Comparison of ENCODE assay signal across 10 cellular contexts in the genomic region with DNA sequence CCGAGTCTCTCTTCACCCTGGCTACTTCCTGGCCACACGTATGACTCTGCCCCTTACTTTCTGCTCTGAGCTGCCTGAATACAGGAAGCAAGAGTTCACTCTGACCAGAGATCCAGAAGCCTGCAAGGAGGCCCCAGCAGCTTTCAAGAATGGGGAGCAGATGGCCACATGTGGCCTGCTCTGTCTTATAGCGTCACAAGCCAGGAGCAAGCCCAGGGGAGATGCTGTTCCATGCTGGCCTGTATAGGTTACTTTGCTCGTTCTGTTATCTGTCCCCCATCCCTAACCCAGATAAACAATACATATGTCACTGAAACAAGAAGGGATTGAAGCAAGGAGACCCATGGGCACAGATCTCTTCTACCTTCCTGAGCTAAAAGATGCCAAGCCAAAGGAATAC. TPM values are rescaled to one million over a fixed set of nuclear protein-coding genes. Genes with fewer than 3 reads are reported as not detected.
DNase-seq lines count a peak whose midpoint lies in the region; ATAC-seq and TF ChIP-seq lines count a peak whose summit lies in the region.
"Had no signal": no experiment of that assay in that cellular context is flagged by ENCODE, and none has a peak within 500 bp of the region (broad histone marks: within the 10 kb centered on the region; RNA-seq: fewer than 3 reads in every experiment).

No MANE protein-coding gene starts in this region.

- H3K36me3 Mint-ChIP-seq in activated T-cell treated with anti-CD3 and anti-CD28 coated beads, Interleukin-2, amount 50 U/mL, for 72 hours (ENCODE audit: insufficient read depth in 2 of 2), result peaks cover 3 to 11% of the 10 kb centered on the region in 2 donors

- peaks cover 30% of the 10 kb centered on the region for H3K4me1 ChIP-seq in lower lobe of right lung
- H3K4me1 ChIP-seq in tibial nerve, result peaks cover 0 to 60% (median 25%) of the 10 kb centered on the region in 4 donors

- DNase-seq in activated T-cell treated with anti-CD3 and anti-CD28 coated beads, Interleukin-2, amount 50 U/mL, for 72 hours, result no peak
- DNase-seq in activated T-cell treated with anti-CD3 and anti-CD28 coated beads, Interleukin-2, amount 50 U/mL, for 1 hour, result no peak
- DNase-seq in lower lobe of right lung (peak; percentile 21), tibial nerve (ENCODE audit: low spot score in 2 of 2) (no peak), coronary artery (ENCODE audit: low spot score) (no peak)
- DNase-seq: activated CD4-positive, alpha-beta T cell treated with anti-CD3 and anti-CD28 coated beads, Interleukin-2, amount 10 ng/mL, durations not matched to agents 7 days and 5 days; hypothalamus; NCI-H524 had no signal

- H3K4me3 Mint-ChIP-seq in activated T-cell treated with anti-CD3 and anti-CD28 coated beads, Interleukin-2, amount 50 U/mL, for 72 hours, result no peak overlapping the region
- H3K4me3 Mint-ChIP-seq: activated CD4-positive, alpha-beta T cell treated with anti-CD3 and anti-CD28 coated beads, Interleukin-2, amount 10 ng/mL, durations not matched to agents 7 days and 5 days had no signal

- H3K27me3 Mint-ChIP-seq in activated T-cell treated with anti-CD3 and anti-CD28 coated beads, Interleukin-2, amount 50 U/mL, for 72 hours (ENCODE audit: low read depth), result no peaks in the 10 kb centered on the region
- H3K27me3 Mint-ChIP-seq: activated CD4-positive, alpha-beta T cell treated with anti-CD3 and anti-CD28 coated beads, Interleukin-2, amount 10 ng/mL, durations not matched to agents 7 days and 5 days had no signal

- peaks cover 71% of the 10 kb centered on the region for H3K36me3 ChIP-seq in lower lobe of right lung
- H3K36me3 ChIP-seq in tibial nerve, result peaks cover 3 to 62% (median 28%) of the 10 kb centered on the region in 3 donors

- 67 to 76% methylated on average over 4 of the region's 4 CpGs for WGBS in tibial nerve, 2 donors

- intact Hi-C loops in lower lobe of right lung (cut with DNase I), result no loop called here

- no peaks in the 10 kb centered on the region for H3K9me3 Mint-ChIP-seq in activated T-cell treated with anti-CD3 and anti-CD28 coated beads, Interleukin-2, amount 50 U/mL, for 72 hours
- H3K9me3 Mint-ChIP-seq: activated CD4-positive, alpha-beta T cell treated with anti-CD3 and anti-CD28 coated beads, Interleukin-2, amount 10 ng/mL, durations not matched to agents 7 days and 5 days had no signal

- H3K4me3 ChIP-seq in lower lobe of right lung, result no peak overlapping the region
- H3K4me3 ChIP-seq in tibial nerve, result no peak overlapping the region
- no peak overlapping the region for H3K4me3 ChIP-seq in coronary artery
- H3K4me3 ChIP-seq: A549 had no signal

- H3K27me3 ChIP-seq in lower lobe of right lung (ENCODE audit: low read depth), result no peaks in the 10 kb centered on the region
- H3K27me3 ChIP-seq in tibial nerve, result no peaks in the 10 kb centered on the region

- H3K4me1 Mint-ChIP-seq in activated T-cell treated with anti-CD3 and anti-CD28 coated beads, Interleukin-2, amount 50 U/mL, for 72 hours (ENCODE audit: low read depth), result peaks cover 19% of the 10 kb centered on the region

- TF ChIP-seq EP300 in tibial nerve (IDR thresholded peaks at IDR 0.05), result no peak

- peak overlapping the region; percentile 20 for H3K27ac Mint-ChIP-seq in activated T-cell treated with anti-CD3 and anti-CD28 coated beads, Interleukin-2, amount 50 U/mL, for 72 hours
- H3K27ac Mint-ChIP-seq: activated CD4-positive, alpha-beta T cell treated with anti-CD3 and anti-CD28 coated beads, Interleukin-2, amount 10 ng/mL, durations not matched to agents 7 days and 5 days had no signal

- peak overlapping the region; percentile 31 for H3K27ac ChIP-seq in lower lobe of right lung
- H3K27ac ChIP-seq in tibial nerve, result peak overlapping the region in 3 of 4 donors; percentile 24 to 95 (median 77)
- peak overlapping the region in 1 of 2 donors; percentile 56 for H3K27ac ChIP-seq in coronary artery
- H3K27ac ChIP-seq: A549 had no signal

- H3K9me3 ChIP-seq in lower lobe of right lung, result no peaks in the 10 kb centered on the region
- no peaks in the 10 kb centered on the region for H3K9me3 ChIP-seq in tibial nerve
- H3K9me3 ChIP-seq: A549 had no signal

- ATAC-seq in activated T-cell treated with anti-CD3 and anti-CD28 coated beads, Interleukin-2, amount 50 U/mL, for 72 hours (replicated peaks in 1 of 2), result no peak
- no peak for ATAC-seq in lower lobe of right lung
- no peak for ATAC-seq in GM19455 (IDR thresholded peaks at IDR 0.05; ENCODE audit: unreplicated experiment)
- ATAC-seq: A549 had no signal

- no peak for TF ChIP-seq POLR2A in tibial nerve (IDR thresholded peaks at IDR 0.05)

- no peak for TF ChIP-seq CTCF in lower lobe of right lung (IDR thresholded peaks at IDR 0.05)
- TF ChIP-seq CTCF in tibial nerve (IDR thresholded peaks at IDR 0.05), result no peak
- TF ChIP-seq CTCF in coronary artery (IDR thresholded peaks at IDR 0.05), result no peak

RNA-seq across cellular contexts. Expression of a gene that starts 4.3 kb away (rescaled TPM):
- 10 to 100 TPM; 14.7 to 17.7 TPM for total RNA-seq in activated T-cell treated with anti-CD3 and anti-CD28 coated beads, Interleukin-2, amount 50 U/mL, for 72 hours
- total RNA-seq in lower lobe of right lung (65.8 TPM), tibial nerve (10 to 100 TPM; 62.3 to 68.9 (median 63.6) TPM)

RNA-seq across cellular contexts. Expression of a gene that starts 4.6 kb away (rescaled TPM):
- total RNA-seq in activated T-cell treated with anti-CD3 and anti-CD28 coated beads, Interleukin-2, amount 50 U/mL, for 72 hours, result 10 to 100 TPM; 51.7 to 63.0 TPM
- total RNA-seq in lower lobe of right lung (58.8 TPM), tibial nerve (100 to 1,000 TPM; 111 to 179 (median 143) TPM)

RNA-seq across cellular contexts. Expression of a gene that starts 13.8 kb away (rescaled TPM):
- total RNA-seq in activated T-cell treated with anti-CD3 and anti-CD28 coated beads, Interleukin-2, amount 50 U/mL, for 72 hours, result 1 to 10 TPM in 1 of 2 donors, under 1 TPM in 1; 0.76 to 1.4 TPM
- total RNA-seq in lower lobe of right lung (4.6 TPM), tibial nerve (10 to 100 TPM in 2 of 4 donors, 1 to 10 TPM in 2; 4.6 to 37.8 (median 13.5) TPM)

RNA-seq across cellular contexts. Expression of a gene that starts 17.7 kb away (rescaled TPM):
- total RNA-seq in activated T-cell treated with anti-CD3 and anti-CD28 coated beads, Interleukin-2, amount 50 U/mL, for 72 hours, result 10 to 100 TPM; 64.5 to 75.1 TPM
- total RNA-seq in lower lobe of right lung (300 TPM), tibial nerve (100 to 1,000 TPM; 183 to 282 (median 202) TPM)

RNA-seq across cellular contexts. Expression of a gene that starts 57.6 kb away (rescaled TPM):
- 100 to 1,000 TPM; 517 to 533 TPM for total RNA-seq in activated T-cell treated with anti-CD3 and anti-CD28 coated beads, Interleukin-2, amount 50 U/mL, for 72 hours
- total RNA-seq in lower lobe of right lung, result 382 TPM
- 100 to 1,000 TPM; 193 to 248 (median 222) TPM for total RNA-seq in tibial nerve
